9 cellular contexts compared by ENCODE assay signal in genomic region chr4:11427201-11427996, GRCh38. TPM values are rescaled to one million over a fixed set of nuclear protein-coding genes. Genes with fewer than 3 reads are reported as not detected.
DNase-seq lines count a peak whose midpoint lies in the region; ATAC-seq, FAIRE-seq and TF ChIP-seq lines count a peak whose summit lies in the region.
"Had no signal": no experiment of that assay in that cellular context is flagged by ENCODE, and none has a peak within 500 bp of the region (broad histone marks: within the 10 kb centered on the region; RNA-seq: fewer than 3 reads in every experiment).

No MANE protein-coding gene starts in this region.

- H3K4me3 ChIP-seq in keratinocyte (ENCODE audit: control insufficient read depth in 2 of 3, extremely low read depth in 1 of 3, insufficient read depth in 2 of 3, low read depth in 1 of 3, low read length in 3 of 3) = peak overlapping the region; percentile 69 to 81 (median 74)

- ATAC-seq in stimulated activated effector memory CD8-positive, alpha-beta T cell treated with anti-CD3 and anti-CD28 coated beads, Interleukin-12 subunit alpha, Interleukin-12 subunit beta, amount 100 ng/mL, for 72 hours = no peak
- no peak for ATAC-seq in GM18873 (IDR thresholded peaks at IDR 0.05; ENCODE audit: low FRiP score, unreplicated experiment)

- H3K36me3 Mint-ChIP-seq in IgD-negative memory B cell (peaks cover 3% of the 10 kb centered on the region), brain (no peaks in the 10 kb centered on the region)
- no peaks in the 10 kb centered on the region for H3K36me3 Mint-ChIP-seq in stimulated activated effector memory CD8-positive, alpha-beta T cell treated with anti-CD3 and anti-CD28 coated beads, Interleukin-12 subunit alpha, Interleukin-12 subunit beta, amount 100 ng/mL, for 72 hours

- H3K27me3 ChIP-seq in keratinocyte (ENCODE audit: control insufficient read depth, extremely low read depth, insufficient read depth, low read length) = no peaks in the 10 kb centered on the region

- no peaks in the 10 kb centered on the region for H3K9me3 ChIP-seq in keratinocyte (ENCODE audit: control insufficient read depth, low read depth, low read length)

- H3K9me3 Mint-ChIP-seq in IgD-negative memory B cell = peaks cover 0 to 1% (median 0%) of the 10 kb centered on the region in 3 donors
- no peaks in the 10 kb centered on the region for H3K9me3 Mint-ChIP-seq in brain
- no peaks in the 10 kb centered on the region for H3K9me3 Mint-ChIP-seq in stimulated activated effector memory CD8-positive, alpha-beta T cell treated with anti-CD3 and anti-CD28 coated beads, Interleukin-12 subunit alpha, Interleukin-12 subunit beta, amount 100 ng/mL, for 72 hours

- peaks cover 2% of the 10 kb centered on the region for H4K20me1 ChIP-seq in keratinocyte (ENCODE audit: control insufficient read depth, extremely low read depth, insufficient read depth, low read length)

- peaks cover 12% of the 10 kb centered on the region for H3K27me3 Mint-ChIP-seq in IgD-negative memory B cell
- H3K27me3 Mint-ChIP-seq in brain = peaks cover 59% of the 10 kb centered on the region

- peak overlapping the region; percentile 91 for H3K27ac ChIP-seq in keratinocyte (ENCODE audit: control insufficient read depth, insufficient read depth, low read length)

- dilution Hi-C loops in keratinocyte (cut with MboI; ENCODE audit: extremely low pct_ligation_motif_present, low sequenced_read_pairs) = no loop called here

- peak overlapping the region; percentile 89 to 97 (median 94) for H3K4me3 Mint-ChIP-seq in IgD-negative memory B cell
- H3K4me3 Mint-ChIP-seq in brain = peak overlapping the region; percentile 86 to 98 (median 92)
- peak overlapping the region; percentile 61 for H3K4me3 Mint-ChIP-seq in stimulated activated effector memory CD8-positive, alpha-beta T cell treated with anti-CD3 and anti-CD28 coated beads, Interleukin-12 subunit alpha, Interleukin-12 subunit beta, amount 100 ng/mL, for 72 hours

- peak overlapping the region; percentile 25 for H2AFZ ChIP-seq in keratinocyte (ENCODE audit: control insufficient read depth, low read length)

- peaks cover 46% of the 10 kb centered on the region for H3K4me1 ChIP-seq in keratinocyte (ENCODE audit: control insufficient read depth, extremely low read depth, insufficient read depth, low read length)

- peaks cover 36 to 53% (median 38%) of the 10 kb centered on the region in 3 donors for H3K4me1 Mint-ChIP-seq in IgD-negative memory B cell
- peaks cover 33% of the 10 kb centered on the region for H3K4me1 Mint-ChIP-seq in brain
- peaks cover 14% of the 10 kb centered on the region for H3K4me1 Mint-ChIP-seq in stimulated activated effector memory CD8-positive, alpha-beta T cell treated with anti-CD3 and anti-CD28 coated beads, Interleukin-12 subunit alpha, Interleukin-12 subunit beta, amount 100 ng/mL, for 72 hours

- H3K27ac Mint-ChIP-seq in IgD-negative memory B cell (peak overlapping the region in 1 of 3 donors; percentile 92), brain (peak overlapping the region; percentile 25 to 96 (median 73))
- no peak overlapping the region for H3K27ac Mint-ChIP-seq in stimulated activated effector memory CD8-positive, alpha-beta T cell treated with anti-CD3 and anti-CD28 coated beads, Interleukin-12 subunit alpha, Interleukin-12 subunit beta, amount 100 ng/mL, for 72 hours

- peaks cover 61% of the 10 kb centered on the region for H3K79me2 ChIP-seq in keratinocyte (ENCODE audit: control insufficient read depth, insufficient read depth, low read length)

- TF ChIP-seq CTCF in brain (conservative IDR thresholded peaks at IDR 0.05) (no peak), keratinocyte (optimal IDR thresholded peaks at IDR 0.05 in 1 of 3, IDR thresholded peaks at IDR 0.05 in 1 of 3, conservative IDR thresholded peaks at IDR 0.05 in 1 of 3; ENCODE audit: extremely low read depth in 1 of 3, insufficient read depth in 2 of 3, low read length in 3 of 3) (no peak)

- no peak for FAIRE-seq in keratinocyte (lab: Jason Lieb, UNC)
- FAIRE-seq: HTR-8/SVneo had no signal

- peak overlapping the region; percentile 95 for H3K9ac ChIP-seq in keratinocyte (ENCODE audit: control insufficient read depth, extremely low read depth, insufficient read depth, low read length)

- no peak for DNase-seq in keratinocyte (ENCODE audit: low read depth, low spot score)
- DNase-seq in stimulated activated effector memory CD8-positive, alpha-beta T cell treated with anti-CD3 and anti-CD28 coated beads, Interleukin-12 subunit alpha, Interleukin-12 subunit beta, amount 100 ng/mL, for 72 hours (ENCODE audit: low spot score in 2 of 2) = no peak
- no peak for DNase-seq in dedifferentiated amniotic fluid mesenchymal stem cell (ENCODE audit: extremely low spot score)
- no peak for DNase-seq in NCI-H1694 (lab: John Stamatoyannopoulos, UW)
- no peak for DNase-seq in COR-L47 (lab: John Stamatoyannopoulos, UW)

- peaks cover 2% of the 10 kb centered on the region for H3K9me1 ChIP-seq in keratinocyte (ENCODE audit: control insufficient read depth, extremely low read depth, insufficient read depth, low read length)

- H3K36me3 ChIP-seq in keratinocyte (ENCODE audit: control insufficient read depth in 2 of 2, extremely low read depth in 1 of 2, insufficient read depth in 2 of 2, low read length in 2 of 2) = peaks cover 7 to 17% of the 10 kb centered on the region in 2 experiments

- H3K4me2 ChIP-seq in keratinocyte (ENCODE audit: control insufficient read depth, extremely low read depth, insufficient read depth, low read depth, low read length) = peak overlapping the region; percentile 92

RNA-seq across cellular contexts. Expression of gene HS3ST1, which starts 1.3 kb away (rescaled TPM):
- polyA plus RNA-seq in IgD-negative memory B cell (5.5 TPM), brain (ENCODE audit: insufficient read depth, low read depth, low replicate concordance) (3.4 TPM), keratinocyte (2.0 to 3.7 TPM (median 3.3 TPM) in 3 replicates)
- polyA plus RNA-seq in keratinocyte (2011; ENCODE audit: low read depth) = 1.5 TPM
- 1.2 and 5.8 TPM in 2 replicates for polyA plus RNA-seq in keratinocyte (2011; cell fraction: cytosol; rRNA removed)
- polyA plus RNA-seq in keratinocyte (2011; cell fraction: nucleus; rRNA removed) = 4.0 and 5.2 TPM in 2 replicates
- polyA plus RNA-seq in keratinocyte (2012; ENCODE audit: low replicate concordance) = 2.9 and 6.9 TPM in 2 replicates
- polyA minus RNA-seq in keratinocyte = 2.4 to 7.4 TPM (median 2.7 TPM) in 3 replicates
- 19.8 TPM for polyA minus RNA-seq in keratinocyte (2011; cell fraction: cytosol; rRNA and poly(A)+ RNA removed)
- 8.0 and 10.2 TPM in 2 replicates for polyA minus RNA-seq in keratinocyte (2011; cell fraction: nucleus; rRNA and poly(A)+ RNA removed)
